ENCODE assay signal across 12 cellular contexts in genomic region chr17:40352779-40353394, GRCh38. TPM values are rescaled to one million over a fixed set of nuclear protein-coding genes. Genes with fewer than 3 reads are reported as not detected.
DNase-seq lines count a peak whose midpoint lies in the region; ATAC-seq and TF ChIP-seq lines count a peak whose summit lies in the region.
"Had no signal": no experiment of that assay in that cellular context is flagged by ENCODE, and none has a peak within 500 bp of the region (broad histone marks: within the 10 kb centered on the region; RNA-seq: fewer than 3 reads in every experiment).

No MANE protein-coding gene starts in this region.

- POLR2A ChIA-PET in Caco-2 (lab: Charles Lee): no interaction called here

- BruUV-seq in Caco-2 (replicated peaks; lab: Mats Ljungman, UMichigan): no TSS peak

- no peaks in the 10 kb centered on the region for H3K27me3 Mint-ChIP-seq in Caco-2 (ENCODE audit: insufficient read depth, unreplicated experiment)
- no peaks in the 10 kb centered on the region for H3K27me3 Mint-ChIP-seq in activated naive CD8-positive, alpha-beta T cell
- no peaks in the 10 kb centered on the region for H3K27me3 Mint-ChIP-seq in naive B cell
- H3K27me3 Mint-ChIP-seq: stimulated activated naive CD8-positive, alpha-beta T cell treated with anti-CD3 and anti-CD28 coated beads, Interleukin-15, Interleukin-2, amounts not matched to agents 100 ng/mL and 50 ng/mL, for 24 hours had no signal

- DNase-seq in Caco-2 (no peak), MV-4-11 (lab: John Stamatoyannopoulos, UW) (peak; percentile 92), naive B cell (no peak), esophagus muscularis mucosa (ENCODE audit: extremely low spot score) (no peak)
- DNase-seq: NCI-H345 had no signal

- H3K4me3 ChIP-seq in Caco-2 (ENCODE audit: low read depth, low read length) (no peak overlapping the region), esophagus muscularis mucosa (no peak overlapping the region)
- H3K4me3 ChIP-seq: ascending aorta, SK-N-MC had no signal

- H3K27ac Mint-ChIP-seq in Caco-2 (ENCODE audit: unreplicated experiment) (peak overlapping the region; percentile 60), naive B cell (peak overlapping the region in 5 of 6 donors; percentile 70 to 99 (median 88))
- peak overlapping the region; percentile 82 for H3K27ac Mint-ChIP-seq in activated naive CD8-positive, alpha-beta T cell
- H3K27ac Mint-ChIP-seq: stimulated activated naive CD8-positive, alpha-beta T cell treated with anti-CD3 and anti-CD28 coated beads, Interleukin-15, Interleukin-2, amounts not matched to agents 100 ng/mL and 50 ng/mL, for 24 hours had no signal

- TF ChIP-seq CTCF in Caco-2 (IDR thresholded peaks at IDR 0.05; ENCODE audit: insufficient read depth in 1 of 2, low read depth in 1 of 2, low read length in 1 of 2, severe bottlenecking in 1 of 2, unreplicated experiment in 1 of 2): no peak
- TF ChIP-seq CTCF in esophagus muscularis mucosa (IDR thresholded peaks at IDR 0.05): no peak

- H3K4me1 Mint-ChIP-seq in Caco-2 (ENCODE audit: low read depth, unreplicated experiment): peaks cover 8% of the 10 kb centered on the region
- H3K4me1 Mint-ChIP-seq in activated naive CD8-positive, alpha-beta T cell (ENCODE audit: low read depth): peaks cover 33% of the 10 kb centered on the region
- peaks cover 41 to 56% (median 50%) of the 10 kb centered on the region in 3 donors for H3K4me1 Mint-ChIP-seq in naive B cell

- H3K9me3 Mint-ChIP-seq in Caco-2 (ENCODE audit: unreplicated experiment) (no peaks in the 10 kb centered on the region), naive B cell (no peaks in the 10 kb centered on the region)
- H3K9me3 Mint-ChIP-seq in activated naive CD8-positive, alpha-beta T cell (ENCODE audit: low read depth): no peaks in the 10 kb centered on the region
- H3K9me3 Mint-ChIP-seq: stimulated activated naive CD8-positive, alpha-beta T cell treated with anti-CD3 and anti-CD28 coated beads, Interleukin-15, Interleukin-2, amounts not matched to agents 100 ng/mL and 50 ng/mL, for 24 hours had no signal

- H3K4me1 ChIP-seq in Caco-2 (no peaks in the 10 kb centered on the region), esophagus muscularis mucosa (peaks cover 51 to 89% (median 80%) of the 10 kb centered on the region in 4 donors)

- H3K36me3 Mint-ChIP-seq in Caco-2 (ENCODE audit: insufficient read depth, unreplicated experiment): peaks cover 38% of the 10 kb centered on the region
- H3K36me3 Mint-ChIP-seq in activated naive CD8-positive, alpha-beta T cell: peaks cover 5% of the 10 kb centered on the region
- H3K36me3 Mint-ChIP-seq in naive B cell: peaks cover 0 to 19% of the 10 kb centered on the region in 2 donors

- CTCF ChIA-PET in Caco-2 (lab: Charles Lee): interaction anchor here (0.7 to 1.1 kb wide), 2 partner anchors 46 to 278 kb away, joined by 3 read pairs; no protein-coding TSS in a partner anchor

- H3K4me3 Mint-ChIP-seq in Caco-2 (ENCODE audit: unreplicated experiment) (no peak overlapping the region), naive B cell (peak overlapping the region in 3 of 8 donors; percentile 6 to 69 (median 66))
- no peak overlapping the region for H3K4me3 Mint-ChIP-seq in activated naive CD8-positive, alpha-beta T cell
- H3K4me3 Mint-ChIP-seq: stimulated activated naive CD8-positive, alpha-beta T cell treated with anti-CD3 and anti-CD28 coated beads, Interleukin-15, Interleukin-2, amounts not matched to agents 100 ng/mL and 50 ng/mL, for 24 hours had no signal

- no peak for TF ChIP-seq EP300 in esophagus muscularis mucosa (IDR thresholded peaks at IDR 0.05)

- intact Hi-C loops in Caco-2 (cut with micrococcal nuclease; ENCODE audit: unreplicated experiment) (loop anchor here (10.0 kb wide), 1 partner anchor 148 kb away; no protein-coding TSS in a partner anchor), esophagus muscularis mucosa (cut with DNase I) (no loop called here)

- peak; percentile 31 to 40 for ATAC-seq in naive B cell (ENCODE audit: low read depth in 2 of 2)
- ATAC-seq in GM18867 (IDR thresholded peaks at IDR 0.05; ENCODE audit: unreplicated experiment): no peak
- ATAC-seq in HG03521 (IDR thresholded peaks at IDR 0.05; ENCODE audit: unreplicated experiment): no peak
- ATAC-seq in HG02678 (IDR thresholded peaks at IDR 0.05; ENCODE audit: unreplicated experiment): no peak

- H3K27ac ChIP-seq in esophagus muscularis mucosa (replicated peaks in 1 of 4): no peak overlapping the region
- H3K27ac ChIP-seq: ascending aorta, SK-N-MC had no signal

- H3K36me3 ChIP-seq in Caco-2 (ENCODE audit: control insufficient read depth, insufficient read depth, low read length): peaks cover 9% of the 10 kb centered on the region
- peaks cover 26 to 81% (median 79%) of the 10 kb centered on the region in 4 donors for H3K36me3 ChIP-seq in esophagus muscularis mucosa

- 81% methylated on average over 9 of the region's 9 CpGs for WGBS in esophagus muscularis mucosa

- no peak for TF ChIP-seq POLR2A in esophagus muscularis mucosa (IDR thresholded peaks at IDR 0.05; ENCODE audit: low read depth)

- no peaks in the 10 kb centered on the region for H3K27me3 ChIP-seq in Caco-2 (replicated peaks; ENCODE audit: control insufficient read depth, insufficient read depth, low read length)
- no peaks in the 10 kb centered on the region for H3K27me3 ChIP-seq in esophagus muscularis mucosa
- H3K27me3 ChIP-seq: ascending aorta had no signal

- H3K9me3 ChIP-seq in Caco-2: no peaks in the 10 kb centered on the region
- H3K9me3 ChIP-seq in esophagus muscularis mucosa: no peaks in the 10 kb centered on the region
- H3K9me3 ChIP-seq: ascending aorta had no signal

RNA-seq across cellular contexts. Expression of gene GJD3, which starts 11.7 kb away (rescaled TPM):
- total RNA-seq in Caco-2 (2022) (not detected in 2 replicates), esophagus muscularis mucosa (under 1 TPM in 2 of 4 donors, not detected in 2; 0.40 to 0.50 TPM)
- polyA plus RNA-seq in naive B cell (ENCODE audit: low read depth in 6 of 6): under 1 TPM in 2 of 6 donors, not detected in 4; 0.44 to 0.98 TPM
- total RNA-seq: ascending aorta had no signal

RNA-seq across cellular contexts. Expression of gene RARA, which starts 43.9 kb away (rescaled TPM):
- total RNA-seq in Caco-2 (2022) (26.6 and 27.6 TPM in 2 replicates), esophagus muscularis mucosa (10 to 100 TPM; 26.2 to 53.5 (median 52.2) TPM)
- 10 to 100 TPM in 2 of 6 donors, 1 to 10 TPM in 4; 3.1 to 12.6 (median 7.8) TPM for polyA plus RNA-seq in naive B cell (ENCODE audit: low read depth in 6 of 6)

Comparison
In these comparisons a context has a peak if more than half of its experiments do, and no peak if none do; other contexts are left out.
1. ATAC-seq: peak in naive B cell (2 of 2); none in GM18867 (single experiment), HG03521 (single experiment) and HG02678 (single experiment).
2. Peak in every context shown above with its lines, with median percentiles within 50 percentile points of each other: H3K27ac Mint-ChIP-seq.